In genomic region chr2:174004311-174004695, GRCh38 we compare ENCODE assay signal across 32 cellular contexts. TPM values are rescaled to one million over a fixed set of nuclear protein-coding genes. Genes with fewer than 3 reads are reported as not detected.
DNase-seq lines count a peak whose midpoint lies in the region; ATAC-seq, FAIRE-seq and TF ChIP-seq lines count a peak whose summit lies in the region.
"Had no signal": no experiment of that assay in that cellular context is flagged by ENCODE, and none has a peak within 500 bp of the region (broad histone marks: within the 10 kb centered on the region; RNA-seq: fewer than 3 reads in every experiment).

No MANE protein-coding gene starts in this region.

- peak overlapping the region; percentile 39 for H3K27ac Mint-ChIP-seq in endothelial cell (ENCODE audit: unreplicated experiment)
- H3K27ac Mint-ChIP-seq: activated CD4-positive, alpha-beta T cell treated with anti-CD3 and anti-CD28 coated beads for 36 hours; activated CD8-positive, alpha-beta T cell treated with anti-CD3 and anti-CD28 coated beads for 36 hours; activated naive CD4-positive, alpha-beta T cell treated with anti-CD3 and anti-CD28 coated beads, Interleukin-2, amount 50 U/mL, for 24 hours; IgD-negative memory B cell had no signal

- no peaks in the 10 kb centered on the region for H3K36me3 ChIP-seq in heart left ventricle
- H3K36me3 ChIP-seq in pancreas = no peaks in the 10 kb centered on the region
- no peaks in the 10 kb centered on the region for H3K36me3 ChIP-seq in uterus
- H3K36me3 ChIP-seq in OCI-LY7 (ENCODE audit: insufficient read depth, low read length) = no peaks in the 10 kb centered on the region
- H3K36me3 ChIP-seq: sigmoid colon, upper lobe of right lung had no signal

- H3K4me3 ChIP-seq in heart left ventricle = no peak overlapping the region
- H3K4me3 ChIP-seq in right cardiac atrium (ENCODE audit: low read length) = no peak overlapping the region
- no peak overlapping the region for H3K4me3 ChIP-seq in pancreas
- no peak overlapping the region for H3K4me3 ChIP-seq in uterus
- no peak overlapping the region for H3K4me3 ChIP-seq in OCI-LY7 (ENCODE audit: low read depth, low read length, poor library complexity, severe bottlenecking)
- H3K4me3 ChIP-seq: sigmoid colon, upper lobe of right lung had no signal

- intact Hi-C loops in heart left ventricle (cut with DNase I) (no loop called here), right cardiac atrium (cut with DNase I) (no loop called here), pancreas (cut with DNase I) (no loop called here), uterus (cut with DNase I; ENCODE audit: low total_unique reads) (no loop called here), OCI-LY7 (cut with micrococcal nuclease; ENCODE audit: unreplicated experiment) (no loop called here)

- WGBS in heart left ventricle, 4 donors = 95 to 100% (median 99%) methylated on average over 1 of the region's 1 CpG
- WGBS in right cardiac atrium = 95% methylated on average over 1 of the region's 1 CpG
- 34 to 37% methylated on average over 1 of the region's 1 CpG for WGBS in pancreas, 2 donors

- no TSS peak for BruUV-seq in OCI-LY7 (replicated peaks; lab: Mats Ljungman, UMichigan)

- DNase-seq in heart left ventricle = no peak
- no peak for DNase-seq in right cardiac atrium
- no peak for DNase-seq in endothelial cell (ENCODE audit: low spot score)
- DNase-seq in pancreas = peak in 3 of 6 donors; percentile 26 to 33 (median 30)
- DNase-seq in uterus = no peak
- no peak for DNase-seq in ecto neural progenitor cell (ENCODE audit: low spot score)
- DNase-seq in OCI-LY7 (ENCODE audit: low spot score) = no peak
- no peak for DNase-seq in activated naive CD4-positive, alpha-beta T cell treated with anti-CD3 and anti-CD28 coated beads, Interleukin-2, amount 50 U/mL, for 16 hours
- DNase-seq: activated CD4-positive, alpha-beta T cell treated with anti-CD3 and anti-CD28 coated beads for 36 hours; activated CD8-positive, alpha-beta T cell treated with anti-CD3 and anti-CD28 coated beads for 36 hours; amniotic stem cell; DMS79 treated with DMSO at 0.1 percent for 48 hours; effector CD8-positive, alpha-beta T cell; erythroblast; GDM1; head of caudate nucleus; kidney; NCI-H1436 treated with DMSO at 0.1 percent for 48 hours; NCI-H2107; NCI-H774; posterior cingulate gyrus; SIG-M5; sigmoid colon; stimulated activated CD4-positive, alpha-beta T cell treated with anti-CD3 and anti-CD28 coated beads, Interleukin-4, amount 100 ng/mL, for 4 hours; T1000; upper lobe of right lung had no signal

- no peak overlapping the region for H3K4me2 ChIP-seq in OCI-LY7 (ENCODE audit: low read length)

- H3K27me3 ChIP-seq in heart left ventricle (no peaks in the 10 kb centered on the region), right cardiac atrium (ENCODE audit: control insufficient read depth, insufficient read depth) (no peaks in the 10 kb centered on the region), pancreas (no peaks in the 10 kb centered on the region), uterus (no peaks in the 10 kb centered on the region)
- H3K27me3 ChIP-seq: sigmoid colon, upper lobe of right lung had no signal

- peaks cover 0 to 24% (median 19%) of the 10 kb centered on the region in 12 donors for H3K4me1 ChIP-seq in heart left ventricle
- peaks cover 4% of the 10 kb centered on the region for H3K4me1 ChIP-seq in right cardiac atrium (ENCODE audit: control insufficient read depth, insufficient read depth, low read length)
- H3K4me1 ChIP-seq in pancreas = peaks cover 0 to 26% (median 14%) of the 10 kb centered on the region in 3 donors
- H3K4me1 ChIP-seq in uterus = peaks cover 5 to 9% of the 10 kb centered on the region in 2 donors
- no peaks in the 10 kb centered on the region for H3K4me1 ChIP-seq in OCI-LY7 (ENCODE audit: insufficient read depth, low read length, poor library complexity, severe bottlenecking)
- H3K4me1 ChIP-seq: upper lobe of right lung had no signal

- H3K9me3 ChIP-seq in heart left ventricle = no peaks in the 10 kb centered on the region
- no peaks in the 10 kb centered on the region for H3K9me3 ChIP-seq in right cardiac atrium (ENCODE audit: control insufficient read depth, low read length)
- no peaks in the 10 kb centered on the region for H3K9me3 ChIP-seq in pancreas
- no peaks in the 10 kb centered on the region for H3K9me3 ChIP-seq in uterus
- no peaks in the 10 kb centered on the region for H3K9me3 ChIP-seq in OCI-LY7 (ENCODE audit: low read length)
- H3K9me3 ChIP-seq: sigmoid colon, upper lobe of right lung had no signal

- H2AFZ ChIP-seq in OCI-LY7 (ENCODE audit: low read length) = no peak overlapping the region

- peaks cover 5% of the 10 kb centered on the region for H3K27me3 Mint-ChIP-seq in endothelial cell (ENCODE audit: unreplicated experiment)
- H3K27me3 Mint-ChIP-seq: IgD-negative memory B cell had no signal

- TF ChIP-seq CTCF in heart left ventricle (IDR thresholded peaks at IDR 0.05) (no peak), endothelial cell (IDR thresholded peaks at IDR 0.05; ENCODE audit: unreplicated experiment) (no peak), pancreas (IDR thresholded peaks at IDR 0.05) (no peak), uterus (IDR thresholded peaks at IDR 0.05) (no peak), OCI-LY7 (conservative IDR thresholded peaks at IDR 0.05; ENCODE audit: low read length) (no peak)

- H4K20me1 ChIP-seq in OCI-LY7 (ENCODE audit: insufficient read depth, low read length) = no peaks in the 10 kb centered on the region

- H3K4me3 Mint-ChIP-seq in endothelial cell (ENCODE audit: unreplicated experiment) = no peak overlapping the region
- H3K4me3 Mint-ChIP-seq: activated CD4-positive, alpha-beta T cell treated with anti-CD3 and anti-CD28 coated beads for 36 hours; activated CD8-positive, alpha-beta T cell treated with anti-CD3 and anti-CD28 coated beads for 36 hours; activated naive CD4-positive, alpha-beta T cell treated with anti-CD3 and anti-CD28 coated beads, Interleukin-2, amount 50 U/mL, for 24 hours; IgD-negative memory B cell had no signal

- POLR2A ChIA-PET in OCI-LY7 (lab: Charles Lee) = interaction anchor here (0.6 to 1.0 kb wide), 2 partner anchors 13 to 714 kb away, joined by 4 to 5 read pairs; no protein-coding TSS in a partner anchor

- H3K4me1 Mint-ChIP-seq in endothelial cell (ENCODE audit: unreplicated experiment) = peaks cover 2% of the 10 kb centered on the region
- H3K4me1 Mint-ChIP-seq: activated naive CD4-positive, alpha-beta T cell treated with anti-CD3 and anti-CD28 coated beads, Interleukin-2, amount 50 U/mL, for 24 hours had no signal

- no peaks in the 10 kb centered on the region for H3K36me3 Mint-ChIP-seq in endothelial cell (ENCODE audit: low read depth, unreplicated experiment)
- H3K36me3 Mint-ChIP-seq: activated naive CD4-positive, alpha-beta T cell treated with anti-CD3 and anti-CD28 coated beads, Interleukin-2, amount 50 U/mL, for 24 hours had no signal

- ATAC-seq in heart left ventricle = peak in 1 of 4 donors; percentile 14
- ATAC-seq in right cardiac atrium = no peak
- ATAC-seq in pancreas = peak; percentile 68 to 82 (median 74)
- ATAC-seq: upper lobe of right lung had no signal

- H3K9me2 ChIP-seq in OCI-LY7 (ENCODE audit: insufficient read depth, low read length) = no peaks in the 10 kb centered on the region

- H3K27ac ChIP-seq in heart left ventricle (peak overlapping the region in 8 of 12 donors; percentile 3 to 68 (median 62)), right cardiac atrium (ENCODE audit: low read length) (no peak overlapping the region), pancreas (peak overlapping the region; percentile 13 to 47 (median 23)), uterus (peak overlapping the region; percentile 68 to 78), OCI-LY7 (ENCODE audit: low read depth, low read length, poor library complexity, severe bottlenecking) (no peak overlapping the region)
- H3K27ac ChIP-seq: upper lobe of right lung, VCaP had no signal

- H3K9me3 Mint-ChIP-seq in endothelial cell (ENCODE audit: unreplicated experiment) = no peaks in the 10 kb centered on the region
- H3K9me3 Mint-ChIP-seq: activated CD8-positive, alpha-beta T cell treated with anti-CD3 and anti-CD28 coated beads for 36 hours; activated naive CD4-positive, alpha-beta T cell treated with anti-CD3 and anti-CD28 coated beads, Interleukin-2, amount 50 U/mL, for 24 hours; IgD-negative memory B cell had no signal

- no peak for FAIRE-seq in pancreas (lab: Jason Lieb, UNC)
- FAIRE-seq: A204.1, bronchial epithelial cell, kidney, RCC 7860 had no signal

- TF ChIP-seq POLR2A in heart left ventricle (IDR thresholded peaks at IDR 0.05) = no peak
- TF ChIP-seq POLR2A in uterus (IDR thresholded peaks at IDR 0.05) = no peak

- H3K79me2 ChIP-seq in OCI-LY7 (ENCODE audit: insufficient read depth, low read depth, low read length) = no peaks in the 10 kb centered on the region

- CTCF ChIA-PET in OCI-LY7 (lab: Charles Lee; ENCODE audit: unreplicated experiment) = no interaction called here

RNA-seq across cellular contexts. Expression of gene SP3, which starts 39.1 kb away (rescaled TPM):
- 10 to 100 TPM; 32.2 to 61.5 (median 42.0) TPM for total RNA-seq in heart left ventricle
- 10 to 100 TPM in 1 of 2 donors, 1 to 10 TPM in 1; 6.9 to 20.2 TPM for polyA plus RNA-seq in heart left ventricle
- total RNA-seq in right cardiac atrium = 10 to 100 TPM; 44.8 to 52.2 (median 49.0) TPM
- 14.9 TPM for polyA plus RNA-seq in right cardiac atrium
- 76.2 TPM for total RNA-seq in endothelial cell (ENCODE audit: unreplicated experiment)
- total RNA-seq in pancreas = 10 to 100 TPM; 21.1 to 48.0 (median 29.0) TPM
- 10 to 100 TPM in 1 of 2 donors, 1 to 10 TPM in 1; 5.6 to 16.6 TPM for polyA plus RNA-seq in pancreas
- total RNA-seq in uterus = 100 to 1,000 TPM; 100 to 359 (median 220) TPM
- 129 and 150 TPM in 2 replicates for total RNA-seq in OCI-LY7 (2014; rRNA removed; shearing (Covaris generic))
- 115 and 127 TPM in 2 replicates for total RNA-seq in OCI-LY7 (2022)

Comparison
In these comparisons a context has a peak if more than half of its experiments do, and no peak if none do; other contexts are left out.
1. H3K27ac ChIP-seq: peak in heart left ventricle (8 of 12), pancreas (4 of 4) and uterus (2 of 2); none in right cardiac atrium (single experiment) and OCI-LY7 (single experiment).
2. ATAC-seq: peak in pancreas (4 of 4); none in right cardiac atrium (0 of 2).